ENCODE assay signal across 11 cellular contexts in genomic region chr2:144511222-144511855, GRCh38. TPM values are rescaled to one million over a fixed set of nuclear protein-coding genes. Genes with fewer than 3 reads are reported as not detected.
DNase-seq lines count a peak whose midpoint lies in the region; ATAC-seq, FAIRE-seq and TF ChIP-seq lines count a peak whose summit lies in the region.
"Had no signal": no experiment of that assay in that cellular context is flagged by ENCODE, and none has a peak within 500 bp of the region (broad histone marks: within the 10 kb centered on the region; RNA-seq: fewer than 3 reads in every experiment).

No MANE protein-coding gene starts in this region.

- H3K27ac ChIP-seq in HUES64 (ENCODE audit: low read depth, low read length): peak overlapping the region; percentile 87; the same call in 1 of the 2 replicates
- peak overlapping the region; percentile 99 for H3K27ac ChIP-seq in angular gyrus (ENCODE audit: low read depth, low read length)
- peak overlapping the region; percentile 75 to 78 for H3K27ac ChIP-seq in kidney (ENCODE audit: low read depth in 2 of 2, low read length in 2 of 2)

- H3K9ac ChIP-seq in HUES64 (ENCODE audit: low read depth, low read length): no peak overlapping the region; the same call in 1 of the 2 replicates
- peak overlapping the region in 1 of 2 donors; percentile 51 for H3K9ac ChIP-seq in kidney (ENCODE audit: low read length in 2 of 2)

- intact Hi-C loops in kidney (cut with DNase I): no loop called here

- no peaks in the 10 kb centered on the region for H3K36me3 ChIP-seq in HUES64 (ENCODE audit: insufficient read depth, low read length)
- H3K36me3 ChIP-seq in kidney (ENCODE audit: control insufficient read depth in 1 of 2, insufficient read depth in 2 of 2, low read length in 2 of 2): no peaks in the 10 kb centered on the region

- H3K4me3 ChIP-seq in HUES64 (ENCODE audit: low read length) (peak overlapping the region; percentile 12), kidney (ENCODE audit: low read length in 2 of 2) (peak overlapping the region; percentile 20 to 61)

- no peak for DNase-seq in kidney
- no peak for DNase-seq in stimulated activated naive B cell treated with anti-CD40 and anti-IgM and Interleukin-4, amounts not matched to agents 10 μg/mL and 1 μg/mL and 100 μg/mL, for 72 hours
- DNase-seq in cerebellar nuclear complex (lab: John Stamatoyannopoulos, UW): no peak
- no peak for DNase-seq in activated CD4-positive, alpha-beta T cell treated with anti-CD3 and anti-CD28 coated beads for 4 hours
- DNase-seq: left colon, NCI-H69 had no signal

- no peak for ATAC-seq in stimulated activated naive B cell treated with anti-CD40 and anti-IgM and Interleukin-4, amounts not matched to agents 10 μg/mL and 1 μg/mL and 100 μg/mL, for 72 hours (replicated peaks)
- ATAC-seq in HG02884 (IDR thresholded peaks at IDR 0.05; ENCODE audit: unreplicated experiment): no peak
- no peak for ATAC-seq in HG03025 (IDR thresholded peaks at IDR 0.05; ENCODE audit: low FRiP score, unreplicated experiment)
- ATAC-seq: left colon had no signal

- FAIRE-seq in kidney (lab: Jason Lieb, UNC): no peak
- FAIRE-seq: TTC549 had no signal

- no peaks in the 10 kb centered on the region for H3K27me3 Mint-ChIP-seq in stimulated activated naive B cell treated with anti-CD40 and anti-IgM and Interleukin-4, amounts not matched to agents 10 μg/mL and 1 μg/mL and 100 μg/mL, for 72 hours

- peak overlapping the region; percentile 91 for H3K27ac Mint-ChIP-seq in stimulated activated naive B cell treated with anti-CD40 and anti-IgM and Interleukin-4, amounts not matched to agents 10 μg/mL and 1 μg/mL and 100 μg/mL, for 72 hours

- H3K4me3 Mint-ChIP-seq in stimulated activated naive B cell treated with anti-CD40 and anti-IgM and Interleukin-4, amounts not matched to agents 10 μg/mL and 1 μg/mL and 100 μg/mL, for 72 hours: peak overlapping the region; percentile 22 to 61

- 28% methylated on average over 3 of the region's 3 CpGs for WGBS in HUES64

- H3K36me3 Mint-ChIP-seq in stimulated activated naive B cell treated with anti-CD40 and anti-IgM and Interleukin-4, amounts not matched to agents 10 μg/mL and 1 μg/mL and 100 μg/mL, for 72 hours: peaks cover 4 to 23% of the 10 kb centered on the region in 2 donors

- H3K4me1 Mint-ChIP-seq in stimulated activated naive B cell treated with anti-CD40 and anti-IgM and Interleukin-4, amounts not matched to agents 10 μg/mL and 1 μg/mL and 100 μg/mL, for 72 hours: peaks cover 69 to 86% of the 10 kb centered on the region in 2 donors

- peaks cover 84% of the 10 kb centered on the region for H3K4me1 ChIP-seq in HUES64 (ENCODE audit: insufficient read depth, low read length)
- H3K4me1 ChIP-seq in kidney (ENCODE audit: control insufficient read depth in 1 of 2, insufficient read depth in 1 of 2, low read depth in 1 of 2, low read length in 2 of 2): peaks cover 10 to 25% of the 10 kb centered on the region in 2 donors

- H3K9me3 ChIP-seq in HUES64 (ENCODE audit: insufficient read depth, low read depth, low read length): no peaks in the 10 kb centered on the region
- H3K9me3 ChIP-seq in kidney (ENCODE audit: control insufficient read depth in 1 of 2, low read length in 2 of 2): no peaks in the 10 kb centered on the region

- peaks cover 78% of the 10 kb centered on the region for H3K27me3 ChIP-seq in HUES64 (ENCODE audit: insufficient read depth, low read length)

- H3K9me3 Mint-ChIP-seq in stimulated activated naive B cell treated with anti-CD40 and anti-IgM and Interleukin-4, amounts not matched to agents 10 μg/mL and 1 μg/mL and 100 μg/mL, for 72 hours: no peaks in the 10 kb centered on the region

- no peak for TF ChIP-seq CTCF in kidney (IDR thresholded peaks at IDR 0.05; ENCODE audit: borderline replicate concordance, extremely low read depth, insufficient read depth)

RNA-seq across cellular contexts. Expression of gene ZEB2, which starts 8.6 kb away (rescaled TPM):
- polyA plus RNA-seq in HUES64 (2013, experiment 1 of 2): 16.7 TPM
- polyA plus RNA-seq in HUES64 (2013, experiment 2 of 2): 24.0 TPM
- 136 TPM for total RNA-seq in kidney
- polyA plus RNA-seq in kidney (ENCODE audit: insufficient read depth, low read depth, low replicate concordance): 8.3 TPM
